In the genomic region with DNA sequence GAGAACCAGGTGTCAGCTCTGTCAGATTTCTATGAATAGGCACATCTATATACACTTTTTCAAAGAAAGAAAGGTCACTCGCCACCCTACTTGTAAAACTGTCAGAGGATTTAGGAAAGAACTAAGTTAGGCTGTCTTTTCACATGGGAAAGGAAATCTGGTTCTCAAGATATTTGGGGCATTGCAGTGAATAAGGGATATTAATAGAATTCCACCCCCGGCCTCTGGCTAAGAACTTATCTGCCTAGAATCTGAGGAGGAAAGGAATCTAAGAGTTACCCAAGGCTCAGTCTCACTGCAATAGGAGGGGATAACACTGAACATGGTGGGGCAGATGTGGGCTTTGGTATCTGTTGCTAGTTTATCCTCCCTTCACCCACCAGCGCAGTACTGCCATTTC, we compare ENCODE assay signal across 9 cellular contexts.
"Had no signal": no experiment of that assay in that cellular context is flagged by ENCODE, and none has a peak within 500 bp of the region (broad histone marks: within the 10 kb centered on the region; RNA-seq: fewer than 3 reads in every experiment).

No MANE protein-coding gene starts in this region.

- H3K27ac ChIP-seq: KMS-11, PC-9, SJSA1 had no signal

- H3K9me3 ChIP-seq: SJSA1, SK-N-SH had no signal

- H3K27me3 ChIP-seq: SJSA1 had no signal

- H3K4me3 ChIP-seq: PC-9, SJSA1 had no signal

- H3K36me3 ChIP-seq: SJSA1 had no signal

- DNase-seq: MV-4-11, NCI-H524 treated with DMSO at 0.1 percent for 48 hours, Right ventricle myocardium superior had no signal

- H3K4me1 ChIP-seq: SJSA1 had no signal

- ATAC-seq: Panc1, T-cell had no signal
